ENCODE assay signal across 11 cellular contexts in the genomic region with DNA sequence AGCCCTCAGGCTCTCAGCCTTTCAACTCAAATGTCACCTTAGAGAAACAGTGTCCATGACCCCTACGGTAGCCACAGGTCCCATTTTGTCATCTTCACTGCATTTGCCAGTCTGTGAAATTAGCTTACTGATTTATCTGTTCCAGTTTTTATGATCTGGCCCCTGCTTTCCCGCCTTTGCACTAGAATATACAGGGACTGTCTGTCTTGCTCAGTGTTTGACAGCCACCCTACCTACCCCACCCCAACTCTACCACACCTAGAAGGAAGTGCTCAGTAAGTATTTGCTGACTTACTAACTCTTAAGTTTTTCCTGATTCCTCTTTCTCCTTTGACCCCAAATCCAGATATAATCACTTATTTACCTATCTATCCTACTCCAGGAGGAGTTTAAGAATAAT. TPM values are rescaled to one million over a fixed set of nuclear protein-coding genes. Genes with fewer than 3 reads are reported as not detected.
A peak's percentile ranks its signal among the peaks of the same experiment; 100 is the strongest.
DNase-seq lines count a peak whose midpoint lies in the region; ATAC-seq and TF ChIP-seq lines count a peak whose summit lies in the region.
"Had no signal": no experiment of that assay in that cellular context is flagged by ENCODE, and none has a peak within 500 bp of the region (broad histone marks: within the 10 kb centered on the region; RNA-seq: fewer than 3 reads in every experiment).

No MANE protein-coding gene starts in this region.

- peak overlapping the region; percentile 45 for H3K4me2 ChIP-seq in neural progenitor cell

- H3K36me3 ChIP-seq in cardiac muscle cell (no peaks in the 10 kb centered on the region), neural progenitor cell (no peaks in the 10 kb centered on the region), vagina (no peaks in the 10 kb centered on the region)

- peak overlapping the region; percentile 40 for H3K27ac Mint-ChIP-seq in neural progenitor cell
- H3K27ac Mint-ChIP-seq: activated CD4-positive, alpha-beta T cell treated with anti-CD3 and anti-CD28 coated beads, Interleukin-2, amount 10 ng/mL, durations not matched to agents 24 days and 14 days had no signal

- peaks cover 28% of the 10 kb centered on the region for H3K79me2 ChIP-seq in neural progenitor cell (ENCODE audit: low read depth)

- H3K27ac ChIP-seq in cardiac muscle cell, result peak overlapping the region; percentile 82
- H3K27ac ChIP-seq in neural progenitor cell, result peak overlapping the region; percentile 11
- peak overlapping the region; percentile 24 for H3K27ac ChIP-seq in vagina

- H3K4me1 Mint-ChIP-seq in neural progenitor cell, result peaks cover 53% of the 10 kb centered on the region

- peaks cover 13% of the 10 kb centered on the region for H4K20me1 ChIP-seq in neural progenitor cell (ENCODE audit: low read depth)

- H3K4me1 ChIP-seq in cardiac muscle cell (ENCODE audit: low read depth) (peaks cover 78% of the 10 kb centered on the region), neural progenitor cell (peaks cover 33% of the 10 kb centered on the region), vagina (peaks cover 51% of the 10 kb centered on the region)

- intact Hi-C loops in Right ventricle myocardium superior (cut with DNase I), result loop anchor here (10.0 kb wide), 1 partner anchor 52 kb away; a partner anchor contains a TSS
- intact Hi-C loops in vagina (cut with DNase I), result no loop called here

- peaks cover 3% of the 10 kb centered on the region for H3K36me3 Mint-ChIP-seq in neural progenitor cell

- no peak overlapping the region for H3K4me3 Mint-ChIP-seq in neural progenitor cell
- H3K4me3 Mint-ChIP-seq: activated CD4-positive, alpha-beta T cell treated with anti-CD3 and anti-CD28 coated beads, Interleukin-2, amount 10 ng/mL, durations not matched to agents 24 days and 14 days had no signal

- H3K9me3 ChIP-seq in cardiac muscle cell (ENCODE audit: low read depth) (no peaks in the 10 kb centered on the region), neural progenitor cell (ENCODE audit: low read depth) (no peaks in the 10 kb centered on the region), vagina (no peaks in the 10 kb centered on the region)

- no peak for DNase-seq in cardiac muscle cell (ENCODE audit: low read depth in 1 of 2, low spot score in 1 of 2)
- no peak for DNase-seq in Right ventricle myocardium superior
- DNase-seq in neural progenitor cell (ENCODE audit: low spot score), result no peak
- DNase-seq in vagina (ENCODE audit: extremely low spot score in 2 of 2), result no peak
- DNase-seq in kidney glomerular epithelial cell (lab: John Stamatoyannopoulos, UW), result no peak
- DNase-seq: activated CD4-positive, alpha-beta T cell treated with anti-CD3 and anti-CD28 coated beads, Interleukin-2, amount 10 ng/mL, durations not matched to agents 24 days and 14 days; T-helper 2 cell had no signal

- no peak overlapping the region for H3K9ac ChIP-seq in neural progenitor cell

- ATAC-seq in Right ventricle myocardium superior (ENCODE audit: poor library complexity) (no peak), esophagus mucosa (peak; percentile 69), HG03025 (IDR thresholded peaks at IDR 0.05; ENCODE audit: low FRiP score, unreplicated experiment) (no peak), GM21576 (IDR thresholded peaks at IDR 0.05; ENCODE audit: unreplicated experiment) (no peak)
- ATAC-seq: sciatic nerve had no signal

- peaks cover 27% of the 10 kb centered on the region for H3F3A ChIP-seq in neural progenitor cell (ENCODE audit: low read depth)

- TF ChIP-seq CTCF in cardiac muscle cell (IDR thresholded peaks at IDR 0.05; ENCODE audit: low read depth, low read length) (no peak), neural progenitor cell (IDR thresholded peaks at IDR 0.05) (no peak), vagina (IDR thresholded peaks at IDR 0.05) (no peak)

- H3K9me3 Mint-ChIP-seq in neural progenitor cell, result no peaks in the 10 kb centered on the region

- no peak overlapping the region for H2AFZ ChIP-seq in neural progenitor cell (replicated peaks)

- no peak for TF ChIP-seq POLR2A in vagina (IDR thresholded peaks at IDR 0.05)

- no peak overlapping the region for H3K4me3 ChIP-seq in cardiac muscle cell
- no peak overlapping the region for H3K4me3 ChIP-seq in neural progenitor cell
- no peak overlapping the region for H3K4me3 ChIP-seq in vagina

- H3K27me3 ChIP-seq in cardiac muscle cell, result no peaks in the 10 kb centered on the region
- no peaks in the 10 kb centered on the region for H3K27me3 ChIP-seq in neural progenitor cell
- H3K27me3 ChIP-seq in vagina, result no peaks in the 10 kb centered on the region

- no peaks in the 10 kb centered on the region for H3K27me3 Mint-ChIP-seq in neural progenitor cell (ENCODE audit: insufficient read depth, low read depth)
- H3K27me3 Mint-ChIP-seq: activated CD4-positive, alpha-beta T cell treated with anti-CD3 and anti-CD28 coated beads, Interleukin-2, amount 10 ng/mL, durations not matched to agents 24 days and 14 days had no signal

RNA-seq across cellular contexts. Expression of a gene that starts 49.5 kb away (rescaled TPM):
- total RNA-seq in cardiac muscle cell (15.8 and 24.3 TPM in 2 replicates), Right ventricle myocardium superior (18.1 TPM), esophagus mucosa (28.3 TPM), neural progenitor cell (ENCODE audit: low replicate concordance) (9.9 and 10.7 TPM in 2 replicates), vagina (28.7 TPM)
- 22.1 and 25.5 TPM in 2 replicates for polyA plus RNA-seq in cardiac muscle cell

Comparison
In these comparisons a context has a peak if more than half of its experiments do, and no peak if none do; other contexts are left out.
1. H3K27ac ChIP-seq: peak in every context shown above with its lines; median percentile 82 in cardiac muscle cell; 24 in vagina; 11 in neural progenitor cell.